21 cellular contexts compared by ENCODE assay signal in the genomic region with DNA sequence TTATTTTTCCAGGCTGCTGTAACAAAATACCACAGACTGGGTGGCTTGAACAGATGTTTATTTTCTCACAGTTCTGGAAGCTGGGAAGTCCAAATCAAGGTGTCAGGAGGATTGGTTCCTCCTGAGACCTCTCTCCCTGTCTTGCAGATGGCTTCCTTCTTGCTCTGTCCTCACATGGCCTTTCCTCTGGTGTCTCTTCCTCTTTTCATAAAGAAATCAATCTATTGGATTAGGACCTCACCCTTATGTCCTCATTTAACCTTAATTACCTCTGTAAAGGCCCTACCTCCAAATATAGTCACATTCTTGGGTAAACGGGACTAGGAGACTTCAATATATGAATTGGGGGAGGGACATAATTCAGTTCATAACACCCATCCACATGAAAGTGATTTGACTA.
A peak's percentile ranks its signal among the peaks of the same experiment; 100 is the strongest.
DNase-seq lines count a peak whose midpoint lies in the region; ATAC-seq and TF ChIP-seq lines count a peak whose summit lies in the region.
"Had no signal": no experiment of that assay in that cellular context is flagged by ENCODE, and none has a peak within 500 bp of the region (broad histone marks: within the 10 kb centered on the region; RNA-seq: fewer than 3 reads in every experiment).

No MANE protein-coding gene starts in this region.

- no peak overlapping the region for H3K4me2 ChIP-seq in GM23338

- TF ChIP-seq CTCF in GM23338 (conservative IDR thresholded peaks at IDR 0.05; ENCODE audit: low read depth in 2 of 2) = no peak

- H3F3A ChIP-seq in GM23338 (replicated peaks; ENCODE audit: low read depth) = no peaks in the 10 kb centered on the region

- peaks cover 25% of the 10 kb centered on the region for H3K4me1 Mint-ChIP-seq in GM23338
- H3K4me1 Mint-ChIP-seq in T-helper 17 cell = peaks cover 10% of the 10 kb centered on the region

- H3K4me3 Mint-ChIP-seq in GM23338 = no peak overlapping the region
- H3K4me3 Mint-ChIP-seq in T-helper 17 cell = no peak overlapping the region
- H3K4me3 Mint-ChIP-seq: CD8-positive, alpha-beta T cell; H9; IgD-negative memory B cell; T-cell had no signal

- H3K27me3 ChIP-seq in GM23338 (ENCODE audit: insufficient read depth) = no peaks in the 10 kb centered on the region
- H3K27me3 ChIP-seq: Peyer's patch had no signal

- H3K27ac ChIP-seq in GM23338 (ENCODE audit: low read depth) = no peak overlapping the region
- H3K27ac ChIP-seq: Peyer's patch had no signal

- DNase-seq in NCI-H82 (lab: John Stamatoyannopoulos, UW) = peak; percentile 31
- DNase-seq in NCI-H82 treated with DMSO at 0.1 percent for 48 hours (lab: John Stamatoyannopoulos, UW; ENCODE audit: unreplicated experiment) = no peak
- peak; percentile 22 to 61 for DNase-seq in NOMO-1 (lab: John Stamatoyannopoulos, UW; ENCODE audit: unreplicated experiment in 2 of 2)
- peak; percentile 55 for DNase-seq in SKM-1 (lab: John Stamatoyannopoulos, UW; ENCODE audit: unreplicated experiment)
- no peak for DNase-seq in DMS79 (lab: John Stamatoyannopoulos, UW)
- DNase-seq in GM23338 (ENCODE audit: low spot score) = no peak
- no peak for DNase-seq in NCI-H146 treated with DMSO at 0.1 percent for 48 hours (lab: John Stamatoyannopoulos, UW; ENCODE audit: unreplicated experiment)
- DNase-seq in T-helper 17 cell = no peak
- DNase-seq: 8988T; Calu3; CD8-positive, alpha-beta T cell; DMS53; H9; NCI-H1092; NCI-H1436 treated with DMSO at 0.1 percent for 48 hours; NCI-H2029 treated with DMSO at 0.1 percent for 48 hours; NCI-H748 treated with DMSO at 0.1 percent for 48 hours; Peyer's patch; T-cell; T-helper 9 cell had no signal

- H3K9me3 Mint-ChIP-seq in GM23338 = no peaks in the 10 kb centered on the region; the same call in 2 of the 3 replicates
- H3K9me3 Mint-ChIP-seq: CD8-positive, alpha-beta T cell had no signal

- H3K36me3 ChIP-seq in GM23338 (ENCODE audit: insufficient read depth) = no peaks in the 10 kb centered on the region
- H3K36me3 ChIP-seq: Peyer's patch had no signal

- peaks cover 4% of the 10 kb centered on the region for H3K27me3 Mint-ChIP-seq in GM23338 (ENCODE audit: insufficient read depth, low read depth, poor library complexity)
- peaks cover 7% of the 10 kb centered on the region for H3K27me3 Mint-ChIP-seq in T-helper 17 cell

- H3K4me1 ChIP-seq in GM23338 (ENCODE audit: insufficient read depth) = peaks cover 23% of the 10 kb centered on the region
- H3K4me1 ChIP-seq: Peyer's patch had no signal

- no peak overlapping the region for H2AFZ ChIP-seq in GM23338

- H3K4me3 ChIP-seq in GM23338 = no peak overlapping the region
- H3K4me3 ChIP-seq: Peyer's patch had no signal

- no peaks in the 10 kb centered on the region for H4K20me1 ChIP-seq in GM23338 (replicated peaks; ENCODE audit: insufficient read depth)

- H3K27ac Mint-ChIP-seq in GM23338 = no peak overlapping the region
- no peak overlapping the region for H3K27ac Mint-ChIP-seq in T-helper 17 cell
- H3K27ac Mint-ChIP-seq: CD8-positive, alpha-beta T cell; H9; IgD-negative memory B cell; T-cell had no signal

- peaks cover 6% of the 10 kb centered on the region; the same call in 2 of the 3 replicates for H3K36me3 Mint-ChIP-seq in GM23338 (ENCODE audit: low read depth)
- H3K36me3 Mint-ChIP-seq in T-helper 17 cell (ENCODE audit: low read depth) = peaks cover 2% of the 10 kb centered on the region
- H3K36me3 Mint-ChIP-seq: CD8-positive, alpha-beta T cell; T-cell had no signal

- ATAC-seq in GM23338 (no peak), T-helper 17 cell (no peak)
- ATAC-seq: CD8-positive, alpha-beta T cell; T-cell had no signal

- H3K79me2 ChIP-seq in GM23338 (replicated peaks; ENCODE audit: insufficient read depth) = no peaks in the 10 kb centered on the region

- peaks cover 31% of the 10 kb centered on the region for H3K9me2 ChIP-seq in GM23338 (ENCODE audit: insufficient read depth)

- no peaks in the 10 kb centered on the region for H3K9me3 ChIP-seq in T-helper 17 cell (ENCODE audit: control insufficient read depth, low read length, poor library complexity, severe bottlenecking)
- H3K9me3 ChIP-seq: Peyer's patch had no signal

TF ChIP-seq in GM23338, 12 proteins besides CTCF, POLR2A, EP300 and RAD21 (continues in another document):
- TF ChIP-seq CREB1 (CRISPR knock-in tag; IDR thresholded peaks at IDR 0.05; ENCODE audit: low read depth) (no peak), JUNB (IDR thresholded peaks at IDR 0.05; ENCODE audit: unreplicated experiment) (no peak), EZH2phosphoT487 (IDR thresholded peaks at IDR 0.05; ENCODE audit: unreplicated experiment) (no peak)
- TF ChIP-seq, protein P1, sequence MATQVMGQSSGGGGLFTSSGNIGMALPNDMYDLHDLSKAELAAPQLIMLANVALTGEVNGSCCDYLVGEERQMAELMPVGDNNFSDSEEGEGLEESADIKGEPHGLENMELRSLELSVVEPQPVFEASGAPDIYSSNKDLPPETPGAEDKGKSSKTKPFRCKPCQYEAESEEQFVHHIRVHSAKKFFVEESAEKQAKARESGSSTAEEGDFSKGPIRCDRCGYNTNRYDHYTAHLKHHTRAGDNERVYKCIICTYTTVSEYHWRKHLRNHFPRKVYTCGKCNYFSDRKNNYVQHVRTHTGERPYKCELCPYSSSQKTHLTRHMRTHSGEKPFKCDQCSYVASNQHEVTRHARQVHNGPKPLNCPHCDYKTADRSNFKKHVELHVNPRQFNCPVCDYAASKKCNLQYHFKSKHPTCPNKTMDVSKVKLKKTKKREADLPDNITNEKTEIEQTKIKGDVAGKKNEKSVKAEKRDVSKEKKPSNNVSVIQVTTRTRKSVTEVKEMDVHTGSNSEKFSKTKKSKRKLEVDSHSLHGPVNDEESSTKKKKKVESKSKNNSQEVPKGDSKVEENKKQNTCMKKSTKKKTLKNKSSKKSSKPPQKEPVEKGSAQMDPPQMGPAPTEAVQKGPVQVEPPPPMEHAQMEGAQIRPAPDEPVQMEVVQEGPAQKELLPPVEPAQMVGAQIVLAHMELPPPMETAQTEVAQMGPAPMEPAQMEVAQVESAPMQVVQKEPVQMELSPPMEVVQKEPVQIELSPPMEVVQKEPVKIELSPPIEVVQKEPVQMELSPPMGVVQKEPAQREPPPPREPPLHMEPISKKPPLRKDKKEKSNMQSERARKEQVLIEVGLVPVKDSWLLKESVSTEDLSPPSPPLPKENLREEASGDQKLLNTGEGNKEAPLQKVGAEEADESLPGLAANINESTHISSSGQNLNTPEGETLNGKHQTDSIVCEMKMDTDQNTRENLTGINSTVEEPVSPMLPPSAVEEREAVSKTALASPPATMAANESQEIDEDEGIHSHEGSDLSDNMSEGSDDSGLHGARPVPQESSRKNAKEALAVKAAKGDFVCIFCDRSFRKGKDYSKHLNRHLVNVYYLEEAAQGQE (IDR thresholded peaks at IDR 0.05; ENCODE audit: unreplicated experiment) = no peak
- TF ChIP-seq, protein P2, sequence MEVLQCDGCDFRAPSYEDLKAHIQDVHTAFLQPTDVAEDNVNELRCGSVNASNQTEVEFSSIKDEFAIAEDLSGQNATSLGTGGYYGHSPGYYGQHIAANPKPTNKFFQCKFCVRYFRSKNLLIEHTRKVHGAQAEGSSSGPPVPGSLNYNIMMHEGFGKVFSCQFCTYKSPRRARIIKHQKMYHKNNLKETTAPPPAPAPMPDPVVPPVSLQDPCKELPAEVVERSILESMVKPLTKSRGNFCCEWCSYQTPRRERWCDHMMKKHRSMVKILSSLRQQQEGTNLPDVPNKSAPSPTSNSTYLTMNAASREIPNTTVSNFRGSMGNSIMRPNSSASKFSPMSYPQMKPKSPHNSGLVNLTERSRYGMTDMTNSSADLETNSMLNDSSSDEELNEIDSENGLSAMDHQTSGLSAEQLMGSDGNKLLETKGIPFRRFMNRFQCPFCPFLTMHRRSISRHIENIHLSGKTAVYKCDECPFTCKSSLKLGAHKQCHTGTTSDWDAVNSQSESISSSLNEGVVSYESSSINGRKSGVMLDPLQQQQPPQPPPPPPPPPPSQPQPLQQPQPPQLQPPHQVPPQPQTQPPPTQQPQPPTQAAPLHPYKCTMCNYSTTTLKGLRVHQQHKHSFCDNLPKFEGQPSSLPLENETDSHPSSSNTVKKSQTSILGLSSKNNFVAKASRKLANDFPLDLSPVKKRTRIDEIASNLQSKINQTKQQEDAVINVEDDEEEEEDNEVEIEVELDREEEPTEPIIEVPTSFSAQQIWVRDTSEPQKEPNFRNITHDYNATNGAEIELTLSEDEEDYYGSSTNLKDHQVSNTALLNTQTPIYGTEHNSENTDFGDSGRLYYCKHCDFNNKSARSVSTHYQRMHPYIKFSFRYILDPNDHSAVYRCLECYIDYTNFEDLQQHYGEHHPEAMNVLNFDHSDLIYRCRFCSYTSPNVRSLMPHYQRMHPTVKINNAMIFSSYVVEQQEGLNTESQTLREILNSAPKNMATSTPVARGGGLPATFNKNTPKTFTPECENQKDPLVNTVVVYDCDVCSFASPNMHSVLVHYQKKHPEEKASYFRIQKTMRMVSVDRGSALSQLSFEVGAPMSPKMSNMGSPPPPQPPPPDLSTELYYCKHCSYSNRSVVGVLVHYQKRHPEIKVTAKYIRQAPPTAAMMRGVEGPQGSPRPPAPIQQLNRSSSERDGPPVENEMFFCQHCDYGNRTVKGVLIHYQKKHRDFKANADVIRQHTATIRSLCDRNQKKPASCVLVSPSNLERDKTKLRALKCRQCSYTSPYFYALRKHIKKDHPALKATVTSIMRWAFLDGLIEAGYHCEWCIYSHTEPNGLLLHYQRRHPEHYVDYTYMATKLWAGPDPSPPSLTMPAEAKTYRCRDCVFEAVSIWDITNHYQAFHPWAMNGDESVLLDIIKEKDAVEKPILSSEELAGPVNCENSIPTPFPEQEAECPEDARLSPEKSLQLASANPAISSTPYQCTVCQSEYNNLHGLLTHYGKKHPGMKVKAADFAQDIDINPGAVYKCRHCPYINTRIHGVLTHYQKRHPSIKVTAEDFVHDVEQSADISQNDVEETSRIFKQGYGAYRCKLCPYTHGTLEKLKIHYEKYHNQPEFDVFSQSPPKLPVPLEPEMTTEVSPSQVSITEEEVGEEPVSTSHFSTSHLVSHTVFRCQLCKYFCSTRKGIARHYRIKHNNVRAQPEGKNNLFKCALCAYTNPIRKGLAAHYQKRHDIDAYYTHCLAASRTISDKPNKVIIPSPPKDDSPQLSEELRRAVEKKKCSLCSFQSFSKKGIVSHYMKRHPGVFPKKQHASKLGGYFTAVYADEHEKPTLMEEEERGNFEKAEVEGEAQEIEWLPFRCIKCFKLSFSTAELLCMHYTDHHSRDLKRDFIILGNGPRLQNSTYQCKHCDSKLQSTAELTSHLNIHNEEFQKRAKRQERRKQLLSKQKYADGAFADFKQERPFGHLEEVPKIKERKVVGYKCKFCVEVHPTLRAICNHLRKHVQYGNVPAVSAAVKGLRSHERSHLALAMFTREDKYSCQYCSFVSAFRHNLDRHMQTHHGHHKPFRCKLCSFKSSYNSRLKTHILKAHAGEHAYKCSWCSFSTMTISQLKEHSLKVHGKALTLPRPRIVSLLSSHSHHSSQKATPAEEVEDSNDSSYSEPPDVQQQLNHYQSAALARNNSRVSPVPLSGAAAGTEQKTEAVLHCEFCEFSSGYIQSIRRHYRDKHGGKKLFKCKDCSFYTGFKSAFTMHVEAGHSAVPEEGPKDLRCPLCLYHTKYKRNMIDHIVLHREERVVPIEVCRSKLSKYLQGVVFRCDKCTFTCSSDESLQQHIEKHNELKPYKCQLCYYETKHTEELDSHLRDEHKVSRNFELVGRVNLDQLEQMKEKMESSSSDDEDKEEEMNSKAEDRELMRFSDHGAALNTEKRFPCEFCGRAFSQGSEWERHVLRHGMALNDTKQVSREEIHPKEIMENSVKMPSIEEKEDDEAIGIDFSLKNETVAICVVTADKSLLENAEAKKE (CRISPR knock-in tag; IDR thresholded peaks at IDR 0.05) = no peak

Comparison
In these comparisons a context has a peak if more than half of its experiments do, and no peak if none do; other contexts are left out.
1. DNase-seq: peak in NCI-H82 (single experiment), NOMO-1 (2 of 2) and SKM-1 (single experiment); none in NCI-H82 treated with DMSO at 0.1 percent for 48 hours (single experiment), DMS79 (single experiment), GM23338 (single experiment), NCI-H146 treated with DMSO at 0.1 percent for 48 hours (single experiment) and T-helper 17 cell (0 of 3).